ENCODE assay signal across 8 cellular contexts in the genomic region with DNA sequence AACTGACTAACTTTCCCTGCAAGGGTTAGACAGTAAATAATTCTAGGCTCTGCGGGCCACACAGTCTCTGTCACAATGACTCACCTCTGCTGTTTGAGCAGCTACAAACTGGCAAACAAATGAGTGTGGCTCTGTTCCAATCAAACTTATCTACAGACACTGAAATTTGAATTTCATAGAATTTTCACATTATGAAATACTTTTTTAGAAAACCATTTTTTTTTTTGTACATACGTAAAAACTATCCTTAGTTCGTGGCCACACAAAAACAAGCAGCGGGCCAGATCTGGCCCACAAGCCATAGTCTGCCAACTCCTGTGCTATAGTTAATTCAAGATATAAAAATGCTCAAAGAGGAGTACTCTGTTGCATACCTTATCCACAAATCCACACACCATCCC. TPM values are rescaled to one million over a fixed set of nuclear protein-coding genes. Genes with fewer than 3 reads are reported as not detected.
A peak's percentile ranks its signal among the peaks of the same experiment; 100 is the strongest.
DNase-seq lines count a peak whose midpoint lies in the region.

No MANE protein-coding gene starts in this region.

- intact Hi-C loops in head of caudate nucleus (cut with DNase I) = no loop called here

- DNase-seq in DMS 273 (lab: John Stamatoyannopoulos, UW; ENCODE audit: unreplicated experiment) (peak; percentile 13), DMS 273 treated with DMSO at 0.1 percent for 48 hours (lab: John Stamatoyannopoulos, UW) (no peak), T follicular helper cell (ENCODE audit: low read depth) (peak; percentile 44), pulmonary artery endothelial cell (ENCODE audit: low read depth, low spot score) (peak; percentile 20), NCI-H1930 (lab: John Stamatoyannopoulos, UW) (no peak), HuH-7.5 (ENCODE audit: low spot score) (no peak), head of caudate nucleus (no peak)
- peak; percentile 61 for DNase-seq in central memory CD4-positive, alpha-beta T cell

RNA-seq across cellular contexts. Expression of gene PIP4K2A, which starts 32.6 kb away (rescaled TPM):
- total RNA-seq in pulmonary artery endothelial cell = 18.4 and 34.7 TPM in 2 replicates

Comparison
In these comparisons a context has a peak if more than half of its experiments do, and no peak if none do; other contexts are left out.
1. DNase-seq: peak in DMS 273 (single experiment), T follicular helper cell (single experiment), central memory CD4-positive, alpha-beta T cell (single experiment) and pulmonary artery endothelial cell (single experiment); none in DMS 273 treated with DMSO at 0.1 percent for 48 hours (single experiment), NCI-H1930 (0 of 2), HuH-7.5 (single experiment) and head of caudate nucleus (0 of 42).